Comparison of ENCODE assay signal across 26 cellular contexts in the genomic region with DNA sequence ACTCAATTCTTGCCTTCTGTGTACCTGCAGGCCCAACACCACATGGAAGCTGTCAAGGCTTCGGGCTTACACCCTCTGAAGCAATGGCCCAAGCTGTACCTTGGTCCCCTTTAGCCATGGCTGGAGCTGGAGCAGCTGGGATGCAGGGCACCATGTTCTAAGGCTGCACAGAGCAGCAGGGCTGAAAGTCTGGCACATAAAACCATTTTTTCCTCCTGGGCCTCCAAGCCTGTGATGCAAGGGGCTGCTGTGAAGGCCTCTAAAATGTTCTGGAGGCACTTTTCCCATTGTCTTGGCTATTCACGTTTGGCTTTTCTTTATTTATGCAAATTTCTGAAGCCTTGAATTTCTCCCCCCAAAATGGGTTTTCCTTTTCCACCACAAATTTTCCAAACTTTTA.
"Had no signal": no experiment of that assay in that cellular context is flagged by ENCODE, and none has a peak within 500 bp of the region (broad histone marks: within the 10 kb centered on the region; RNA-seq: fewer than 3 reads in every experiment).

No MANE protein-coding gene starts in this region.

- H3K27ac ChIP-seq: coronary artery, esophagus squamous epithelium, heart right ventricle, left lung, prostate gland, right atrium auricular region, sigmoid colon, thoracic aorta, tibial nerve, upper lobe of left lung had no signal

- ATAC-seq: heart right ventricle; left cardiac atrium; left lung; naive thymus-derived CD8-positive, alpha-beta T cell; stimulated activated naive B cell treated with anti-CD40 and anti-IgM and Interleukin-4, amounts not matched to agents 10 μg/mL and 1 μg/mL and 100 μg/mL, for 72 hours had no signal

- FAIRE-seq: endometrium, islet of Langerhans, urothelium cell line had no signal

- H3K27me3 ChIP-seq: esophagus squamous epithelium, heart right ventricle, left lung, right atrium auricular region, sigmoid colon, tibial nerve, upper lobe of left lung had no signal

- H3K36me3 ChIP-seq: esophagus squamous epithelium, heart right ventricle, left lung, prostate gland, right atrium auricular region, sigmoid colon, thoracic aorta, tibial nerve, upper lobe of left lung had no signal

- H3K4me1 ChIP-seq: heart right ventricle, left lung, prostate gland, right atrium auricular region, tibial nerve, upper lobe of left lung had no signal

- H3K9me3 ChIP-seq: prostate gland had no signal

- H3K4me3 ChIP-seq: coronary artery, esophagus squamous epithelium, heart right ventricle, left lung, prostate gland, right atrium auricular region, sigmoid colon, thoracic aorta, tibial nerve, upper lobe of left lung had no signal

- DNase-seq: dermis blood vessel endothelial cell; effector memory CD4-positive, alpha-beta T cell; erythroblast; esophagus squamous epithelium; foreskin melanocyte; glutamatergic neuron; heart right ventricle; hippocampal formation; left cardiac atrium; left lung; naive thymus-derived CD8-positive, alpha-beta T cell; nephron progenitor cell; nucleus accumbens; sigmoid colon; stimulated activated CD4-positive, alpha-beta T cell treated with anti-CD3 and anti-CD28 coated beads, Interleukin-15, amount 100 ng/mL, for 24 hours; stimulated activated CD4-positive, alpha-beta T cell treated with anti-CD3 and anti-CD28 coated beads, Interleukin-2, amount 100 ng/mL, for 48 hours; stimulated activated naive B cell treated with anti-CD40 and anti-IgM and Interleukin-4, amounts not matched to agents 10 μg/mL and 1 μg/mL and 100 μg/mL, for 72 hours had no signal
